Comparison of ENCODE assay signal across 9 cellular contexts in the genomic region with DNA sequence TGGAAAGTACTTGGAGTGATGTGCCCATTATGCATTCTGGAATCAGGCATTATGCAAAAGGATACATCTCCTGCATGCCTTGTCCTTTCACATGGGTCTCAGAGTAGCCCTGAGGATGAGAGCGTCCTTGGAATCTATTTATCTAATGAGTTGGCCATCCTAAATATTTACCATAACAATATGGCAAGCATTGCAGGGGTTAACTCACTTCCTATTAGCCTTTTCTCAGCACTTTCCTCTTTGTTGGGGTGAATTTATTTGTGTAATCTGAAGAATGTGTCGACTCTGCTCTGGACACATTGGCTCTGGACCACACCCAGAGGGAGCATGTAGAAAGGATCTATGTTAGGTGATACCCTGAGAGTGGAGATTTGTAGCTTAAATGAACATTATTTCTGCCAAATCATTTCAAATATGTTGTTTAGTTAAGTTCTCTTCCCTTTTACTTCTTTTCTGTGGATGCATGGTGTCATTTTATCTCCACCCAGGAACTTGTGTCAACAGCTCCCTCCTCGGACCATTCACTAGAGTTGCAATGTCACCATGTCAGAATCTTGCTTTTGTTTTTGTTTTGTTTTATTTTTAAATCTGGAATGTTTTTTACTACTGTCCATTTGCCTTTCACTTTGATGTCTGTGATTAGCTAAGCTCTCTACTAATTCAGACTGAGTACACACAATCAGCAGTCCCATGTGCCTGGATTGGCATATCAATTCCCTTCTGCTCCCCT.
DNase-seq lines count a peak whose midpoint lies in the region; ATAC-seq and TF ChIP-seq lines count a peak whose summit lies in the region.
"Had no signal": no experiment of that assay in that cellular context is flagged by ENCODE, and none has a peak within 500 bp of the region (broad histone marks: within the 10 kb centered on the region; RNA-seq: fewer than 3 reads in every experiment).

No MANE protein-coding gene starts in this region.

- peak overlapping the region; percentile 21 to 74; a peak in 4 of 5 replicates for H3K4me3 Mint-ChIP-seq in H9
- H3K4me3 Mint-ChIP-seq in WTC11, result peak overlapping the region; percentile 50
- H3K4me3 Mint-ChIP-seq: effector memory CD8-positive, alpha-beta T cell had no signal

- H3K79me1 ChIP-seq in H9 (ENCODE audit: insufficient read depth, low read depth, low read length, poor library complexity, severe bottlenecking), result no peaks in the 10 kb centered on the region

- H2BK5ac ChIP-seq in H9 (ENCODE audit: insufficient read length, low read length), result peak overlapping the region; percentile 88

- 0 out of 22 replicates have a peak, but pooled peaks cover 0 to 1% (median 0%) of the 10 kb centered on the region in 11 experiments for H3K9me3 ChIP-seq in BLaER1 treated with 17β-estradiol and CSF1 and Interleukin-3, amounts not matched to agents 10 nM and 100 nM (replicated peaks in 1 of 11)
- H3K9me3 ChIP-seq in H9 (ENCODE audit: control insufficient read depth, low read depth, low read length), result no peaks in the 10 kb centered on the region

- H3K4me1 Mint-ChIP-seq in H9 (peaks cover 76 to 77% of the 10 kb centered on the region in 2 experiments), WTC11 (peaks cover 83% of the 10 kb centered on the region)

- H2BK15ac ChIP-seq in H9 (ENCODE audit: low read depth, low read length), result no peak overlapping the region

- no peak overlapping the region for H3K4me3 ChIP-seq in BLaER1 treated with 17β-estradiol and CSF1 and Interleukin-3, amounts not matched to agents 10 nM and 100 nM
- no peak overlapping the region for H3K4me3 ChIP-seq in kidney epithelial cell (ENCODE audit: low read depth, low read length)

- H3T11ph ChIP-seq in H9 (ENCODE audit: low read length), result no peak overlapping the region

- no peak overlapping the region for H2AK5ac ChIP-seq in H9 (ENCODE audit: insufficient read length, low read length)

- H3K27ac ChIP-seq in BLaER1 treated with 17β-estradiol and CSF1 and Interleukin-3, amounts not matched to agents 10 nM and 100 nM, result peak overlapping the region in 4 of 11 experiments; percentile 4 to 58 (median 40); a peak in 3 of 22 replicates
- H3K27ac ChIP-seq in H9 (ENCODE audit: insufficient read length, low read depth, low read length), result peak overlapping the region; percentile 97

- H2BK20ac ChIP-seq in H9 (ENCODE audit: low read depth, low read length, poor library complexity, severe bottlenecking), result no peak overlapping the region

- H3K9me3 Mint-ChIP-seq in H9, result no peaks in the 10 kb centered on the region
- H3K9me3 Mint-ChIP-seq in WTC11, result no peaks in the 10 kb centered on the region

- CTCF ChIA-PET in WTC11 (lab: Charles Lee), result no interaction called here

- H4K20me1 ChIP-seq in BLaER1 treated with 17β-estradiol and CSF1 and Interleukin-3, amounts not matched to agents 10 nM and 100 nM, result no peaks in the 10 kb centered on the region
- H4K20me1 ChIP-seq in H9 (ENCODE audit: control insufficient read depth, insufficient read depth, insufficient read length), result no peaks in the 10 kb centered on the region

- H3K23ac ChIP-seq in H9 (ENCODE audit: insufficient read length, low read depth, low read length), result no peak overlapping the region

- H3K79me2 ChIP-seq in H9 (ENCODE audit: insufficient read depth, low read length), result no peaks in the 10 kb centered on the region

- no peak overlapping the region for H4K5ac ChIP-seq in H9 (ENCODE audit: insufficient read length, low read depth, low read length)

- H3K4me2 ChIP-seq in BLaER1 treated with 17β-estradiol and CSF1 and Interleukin-3, amounts not matched to agents 10 nM and 100 nM, result peak overlapping the region; percentile 20 to 87 (median 70); a peak in 21 of 22 replicates
- H3K4me2 ChIP-seq in H9 (ENCODE audit: insufficient read depth, insufficient read length, low read length), result peak overlapping the region; percentile 55

- peaks cover 20 to 68% (median 54%) of the 10 kb centered on the region in 10 experiments for H3K4me1 ChIP-seq in BLaER1 treated with 17β-estradiol and CSF1 and Interleukin-3, amounts not matched to agents 10 nM and 100 nM
- H3K4me1 ChIP-seq in H9 (ENCODE audit: insufficient read depth, low read length), result peaks cover 22% of the 10 kb centered on the region

- H3K36me3 Mint-ChIP-seq in H9 (ENCODE audit: insufficient read depth in 1 of 3, low read depth in 3 of 3) (no peaks in the 10 kb centered on the region), WTC11 (no peaks in the 10 kb centered on the region)

- H3K9ac ChIP-seq in BLaER1 treated with 17β-estradiol and CSF1 and Interleukin-3, amounts not matched to agents 10 nM and 100 nM, result no peak overlapping the region
- peak overlapping the region; percentile 34 for H3K9ac ChIP-seq in H9 (ENCODE audit: extremely low read depth, insufficient read length, low read length)

- H3K18ac ChIP-seq in H9 (ENCODE audit: insufficient read length, low read depth, low read length), result no peak overlapping the region

- H3K14ac ChIP-seq in H9 (ENCODE audit: insufficient read depth, low read length), result no peak overlapping the region

- no peak overlapping the region for H4K8ac ChIP-seq in H9 (replicated peaks; ENCODE audit: insufficient read length, low read depth, low read length)

- no peaks in the 10 kb centered on the region for H3K23me2 ChIP-seq in H9 (ENCODE audit: insufficient read length, low read depth, low read length, poor library complexity, severe bottlenecking)

- H3K27ac Mint-ChIP-seq in H9, result peak overlapping the region; percentile 89 to 100 (median 96)
- peak overlapping the region; percentile 96 for H3K27ac Mint-ChIP-seq in WTC11
- H3K27ac Mint-ChIP-seq: effector memory CD8-positive, alpha-beta T cell had no signal

- H2BK12ac ChIP-seq in H9 (ENCODE audit: insufficient read length, low read depth, low read length), result no peak overlapping the region

- no peak overlapping the region for H2AFZ ChIP-seq in H9 (ENCODE audit: low read length)

- H4K91ac ChIP-seq in H9 (ENCODE audit: insufficient read length, low read depth, low read length), result no peak overlapping the region

- H3K4ac ChIP-seq in H9 (ENCODE audit: low read depth, low read length), result no peak overlapping the region

- POLR2A ChIA-PET in WTC11 (lab: Charles Lee), result no interaction called here

- no peaks in the 10 kb centered on the region for H3K36me3 ChIP-seq in BLaER1 treated with 17β-estradiol and CSF1 and Interleukin-3, amounts not matched to agents 10 nM and 100 nM
- no peaks in the 10 kb centered on the region for H3K36me3 ChIP-seq in kidney epithelial cell (ENCODE audit: control insufficient read depth, insufficient read depth, low read length)

- no peak overlapping the region for H2BK120ac ChIP-seq in H9 (ENCODE audit: low read depth, low read length, poor library complexity, severe bottlenecking)

- H3K56ac ChIP-seq in H9 (ENCODE audit: insufficient read length, low read depth, low read length), result no peak overlapping the region

- WGBS in H9 (ENCODE audit: extremely low coverage, insufficient read length, low lambda C conversion rate), result no CpG with 5 or more reads among the region's 3 CpGs

- H3K27me3 ChIP-seq in BLaER1 treated with 17β-estradiol and CSF1 and Interleukin-3, amounts not matched to agents 10 nM and 100 nM, result no peaks in the 10 kb centered on the region
- H3K27me3 ChIP-seq in H9 (ENCODE audit: insufficient read depth, low read length) (no peaks in the 10 kb centered on the region), kidney epithelial cell (ENCODE audit: control insufficient read depth, insufficient read depth, low read length) (peaks cover 3% of the 10 kb centered on the region)

- ATAC-seq in WTC11, result peak; percentile 69
- ATAC-seq in GM18868 (IDR thresholded peaks at IDR 0.05; ENCODE audit: unreplicated experiment), result no peak
- ATAC-seq in HG02840 (IDR thresholded peaks at IDR 0.05; ENCODE audit: low FRiP score, unreplicated experiment), result no peak
- ATAC-seq in GM18873 (IDR thresholded peaks at IDR 0.05; ENCODE audit: low FRiP score, unreplicated experiment), result no peak
- ATAC-seq: effector memory CD8-positive, alpha-beta T cell had no signal

- DNase-seq in H9 (peak; percentile 56), WTC11 (ENCODE audit: low spot score) (no peak), kidney epithelial cell (ENCODE audit: low read depth) (no peak), NCI-H526 treated with DMSO at 0.1 percent for 48 hours (lab: John Stamatoyannopoulos, UW) (no peak)
- DNase-seq: effector memory CD8-positive, alpha-beta T cell had no signal

- TF ChIP-seq CTCF in H9 (conservative IDR thresholded peaks at IDR 0.05) (peak; percentile 57), WTC11 (IDR thresholded peaks at IDR 0.05) (no peak), kidney epithelial cell (IDR thresholded peaks at IDR 0.05; ENCODE audit: insufficient read depth, low read length, poor library complexity, severe bottlenecking) (peak; percentile 53)

- H3K27me3 Mint-ChIP-seq in H9 (ENCODE audit: low read depth), result no peaks in the 10 kb centered on the region
- no peaks in the 10 kb centered on the region for H3K27me3 Mint-ChIP-seq in WTC11 (ENCODE audit: low read depth)
- H3K27me3 Mint-ChIP-seq: effector memory CD8-positive, alpha-beta T cell had no signal

TF ChIP-seq in WTC11, 78 proteins besides CTCF, POLR2A, EP300 and RAD21 (continues in another document):
- 0 out of 2 replicates have a peak, but pooled peaks have one; percentile 66 for TF ChIP-seq NFE2L1 (CRISPR knock-in tag; IDR thresholded peaks at IDR 0.05)
- no peak for TF ChIP-seq E2F1 (CRISPR knock-in tag; IDR thresholded peaks at IDR 0.05)
- TF ChIP-seq, protein P1, sequence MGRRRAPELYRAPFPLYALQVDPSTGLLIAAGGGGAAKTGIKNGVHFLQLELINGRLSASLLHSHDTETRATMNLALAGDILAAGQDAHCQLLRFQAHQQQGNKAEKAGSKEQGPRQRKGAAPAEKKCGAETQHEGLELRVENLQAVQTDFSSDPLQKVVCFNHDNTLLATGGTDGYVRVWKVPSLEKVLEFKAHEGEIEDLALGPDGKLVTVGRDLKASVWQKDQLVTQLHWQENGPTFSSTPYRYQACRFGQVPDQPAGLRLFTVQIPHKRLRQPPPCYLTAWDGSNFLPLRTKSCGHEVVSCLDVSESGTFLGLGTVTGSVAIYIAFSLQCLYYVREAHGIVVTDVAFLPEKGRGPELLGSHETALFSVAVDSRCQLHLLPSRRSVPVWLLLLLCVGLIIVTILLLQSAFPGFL (CRISPR knock-in tag; IDR thresholded peaks at IDR 0.05; ENCODE audit: borderline replicate concordance), result no peak
- TF ChIP-seq ZNF219 (CRISPR knock-in tag; IDR thresholded peaks at IDR 0.05; ENCODE audit: borderline replicate concordance), result no peak
- TF ChIP-seq ZNF232 (CRISPR knock-in tag; IDR thresholded peaks at IDR 0.05), result no peak
- no peak for TF ChIP-seq CREB1 (CRISPR knock-in tag; IDR thresholded peaks at IDR 0.05)
- no peak for TF ChIP-seq GTF2I (CRISPR knock-in tag; conservative IDR thresholded peaks at IDR 0.05)
